8 cellular contexts compared by ENCODE assay signal in genomic region chr1:35807614-35808375, GRCh38. TPM values are rescaled to one million over a fixed set of nuclear protein-coding genes. Genes with fewer than 3 reads are reported as not detected.
DNase-seq lines count a peak whose midpoint lies in the region; ATAC-seq, FAIRE-seq and TF ChIP-seq lines count a peak whose summit lies in the region.

AGO4 (plus strand) TSS chr1:35808016; CDS start chr1:35808417, 401 bp downstream.

- H3K4me3 ChIP-seq in CD4-positive, alpha-beta memory T cell (ENCODE audit: low read length in 2 of 2), result peak within 1 kb of the TSS; percentile 26 to 77
- peak within 1 kb of the TSS; percentile 96 for H3K4me3 ChIP-seq in PC-3 (ENCODE audit: low read length)
- H3K4me3 ChIP-seq in thymus (ENCODE audit: low read length), result peak within 1 kb of the TSS; percentile 86

- no peak for TF ChIP-seq CTCF in PC-3 (conservative IDR thresholded peaks at IDR 0.05; ENCODE audit: low read depth, low read length)

- H2AFZ ChIP-seq in PC-3 (ENCODE audit: low read length), result peak within 1 kb of the TSS; percentile 95

- no peaks in the 10 kb centered on the region for H3K27me3 ChIP-seq in CD4-positive, alpha-beta memory T cell (ENCODE audit: insufficient read depth, low read length)
- H3K27me3 ChIP-seq in PC-3 (ENCODE audit: low read length) (no peaks in the 10 kb centered on the region), thymus (ENCODE audit: control insufficient read depth, insufficient read depth) (no peaks in the 10 kb centered on the region)

- no peaks in the 10 kb centered on the region for H3K9me2 ChIP-seq in PC-3 (replicated peaks; ENCODE audit: low read length)

- peaks cover 30 to 58% (median 40%) of the 10 kb centered on the region in 4 donors for H3K4me1 Mint-ChIP-seq in CD4-positive, alpha-beta memory T cell
- H3K4me1 Mint-ChIP-seq in naive thymus-derived CD8-positive, alpha-beta T cell, result peaks cover 11 to 58% (median 33%) of the 10 kb centered on the region in 4 donors

- DNase-seq in CD4-positive, alpha-beta memory T cell, result peak in 4 of 5 donors; percentile 21 to 36 (median 30)
- DNase-seq in HEK293T (ENCODE audit: extremely low spot score), result peak; percentile 69
- DNase-seq in PC-3, result peak; percentile 32
- peak; percentile 37 for DNase-seq in activated naive CD4-positive, alpha-beta T cell treated with anti-CD3 and anti-CD28 coated beads, Interleukin-2, amount 50 U/mL, for 16 hours
- peak; percentile 66 to 67 for DNase-seq in frontal cortex (ENCODE audit: low spot score in 2 of 2)
- DNase-seq in naive thymus-derived CD8-positive, alpha-beta T cell, result peak in 7 of 10 donors; percentile 18 to 32 (median 28)

- CTCF ChIA-PET in CD4-positive, alpha-beta memory T cell (lab: Charles Lee; ENCODE audit: partially characterized antibody), result no interaction called here
- CTCF ChIA-PET in HEK293T (lab: Yijun Ruan, JAX) (no interaction called here), PC-3 (lab: Charles Lee) (no interaction called here)

- no peaks in the 10 kb centered on the region for H3K9me3 ChIP-seq in CD4-positive, alpha-beta memory T cell (ENCODE audit: control insufficient read depth in 1 of 2, low read length in 2 of 2)
- no peaks in the 10 kb centered on the region for H3K9me3 ChIP-seq in PC-3 (ENCODE audit: low read length)
- H3K9me3 ChIP-seq in thymus (ENCODE audit: control insufficient read depth), result no peaks in the 10 kb centered on the region

- H3K9ac ChIP-seq in PC-3 (ENCODE audit: low read length), result peak within 1 kb of the TSS; percentile 76

- intact Hi-C loops in CD4-positive, alpha-beta memory T cell (cut with micrococcal nuclease), result loop anchor here (5.0 to 10.0 kb wide), 3 partner anchors 35 to 823 kb away; partner anchors contain the start of genes AGO3 and TMEM35B
- intact Hi-C loops in PC-3 (cut with micrococcal nuclease), result no loop called here

- H3K4me3 Mint-ChIP-seq in CD4-positive, alpha-beta memory T cell, result peak within 1 kb of the TSS; percentile 90 to 96 (median 94)
- peak within 1 kb of the TSS; percentile 83 to 97 (median 92) for H3K4me3 Mint-ChIP-seq in naive thymus-derived CD8-positive, alpha-beta T cell

- no peak for FAIRE-seq in frontal cortex (lab: Jason Lieb, UNC)

- H3K27me3 Mint-ChIP-seq in CD4-positive, alpha-beta memory T cell, result no peaks in the 10 kb centered on the region
- no peaks in the 10 kb centered on the region for H3K27me3 Mint-ChIP-seq in naive thymus-derived CD8-positive, alpha-beta T cell

- H3K27ac ChIP-seq in CD4-positive, alpha-beta memory T cell (ENCODE audit: low read depth, low read length), result peak within 1 kb of the TSS; percentile 71
- H3K27ac ChIP-seq in PC-3 (ENCODE audit: low read length) (peak within 1 kb of the TSS; percentile 25), thymus (ENCODE audit: low read depth) (peak within 1 kb of the TSS; percentile 47)

- 4% methylated on average over 94 of the region's 94 CpGs for WGBS in thymus

- POLR2A ChIA-PET in CD4-positive, alpha-beta memory T cell (lab: Charles Lee; ENCODE audit: partially characterized antibody), result no interaction called here
- POLR2A ChIA-PET in HEK293T (lab: Yijun Ruan, JAX), result no interaction called here
- POLR2A ChIA-PET in PC-3 (lab: Charles Lee; ENCODE audit: unreplicated experiment), result no interaction called here
- POLR2A ChIA-PET in naive thymus-derived CD8-positive, alpha-beta T cell (lab: Charles Lee), result no interaction called here

- H4K20me1 ChIP-seq in PC-3 (ENCODE audit: low read length), result no peaks in the 10 kb centered on the region

- peaks cover 45% of the 10 kb centered on the region for H3K4me1 ChIP-seq in CD4-positive, alpha-beta memory T cell (ENCODE audit: insufficient read depth, low read length)
- H3K4me1 ChIP-seq in PC-3 (ENCODE audit: insufficient read depth, low read length) (peaks cover 23% of the 10 kb centered on the region), thymus (ENCODE audit: control insufficient read depth, insufficient read depth, low read length) (peaks cover 8% of the 10 kb centered on the region)

- H3F3A ChIP-seq in PC-3 (ENCODE audit: low read length, unreplicated experiment), result no peaks in the 10 kb centered on the region

- H3K27ac Mint-ChIP-seq in CD4-positive, alpha-beta memory T cell, result peak within 1 kb of the TSS; percentile 90 to 97 (median 93)
- H3K27ac Mint-ChIP-seq in naive thymus-derived CD8-positive, alpha-beta T cell, result peak within 1 kb of the TSS; percentile 86 to 95 (median 90)

- H3K4me2 ChIP-seq in PC-3 (ENCODE audit: low read length), result peak within 1 kb of the TSS; percentile 98

- peaks cover 0 to 6% of the 10 kb centered on the region in 2 donors for H3K36me3 Mint-ChIP-seq in CD4-positive, alpha-beta memory T cell
- no peaks in the 10 kb centered on the region for H3K36me3 Mint-ChIP-seq in naive thymus-derived CD8-positive, alpha-beta T cell

- H3K79me2 ChIP-seq in PC-3 (ENCODE audit: low read length), result peaks cover 20% of the 10 kb centered on the region

- no peaks in the 10 kb centered on the region for H3K9me3 Mint-ChIP-seq in CD4-positive, alpha-beta memory T cell
- H3K9me3 Mint-ChIP-seq in naive thymus-derived CD8-positive, alpha-beta T cell, result no peaks in the 10 kb centered on the region

- BruUV-seq in PC-3 (replicated peaks; lab: Mats Ljungman, UMichigan), result no TSS peak

- ATAC-seq in PC-3 (peak; percentile 49), GM18909 (IDR thresholded peaks at IDR 0.05; ENCODE audit: poor library complexity, unreplicated experiment) (no peak)
- ATAC-seq in naive thymus-derived CD8-positive, alpha-beta T cell, result peak; percentile 51 to 75

- H3K36me3 ChIP-seq in CD4-positive, alpha-beta memory T cell (ENCODE audit: insufficient read depth, low read length), result no peaks in the 10 kb centered on the region
- H3K36me3 ChIP-seq in PC-3 (ENCODE audit: low read depth, low read length), result no peaks in the 10 kb centered on the region
- no peaks in the 10 kb centered on the region for H3K36me3 ChIP-seq in thymus (ENCODE audit: control insufficient read depth, insufficient read depth)

TF ChIP-seq in HEK293T, 16 proteins besides CTCF, POLR2A, EP300 and RAD21:
- TF ChIP-seq SUZ12 (IDR thresholded peaks at IDR 0.05) (no peak), ELF4 (IDR thresholded peaks at IDR 0.05) (no peak), FOXA1 (IDR thresholded peaks at IDR 0.05) (no peak), BHLHE40 (IDR thresholded peaks at IDR 0.05; ENCODE audit: borderline replicate concordance) (no peak), L3MBTL2 (conservative IDR thresholded peaks at IDR 0.05) (no peak), TARDBP (IDR thresholded peaks at IDR 0.05) (no peak), SP1 (IDR thresholded peaks at IDR 0.05) (no peak), FOXM1 (IDR thresholded peaks at IDR 0.05; ENCODE audit: borderline replicate concordance) (no peak), ARNT (IDR thresholded peaks at IDR 0.05) (no peak), NFRKB (IDR thresholded peaks at IDR 0.05) (no peak), FOXK2 (IDR thresholded peaks at IDR 0.05) (no peak), PKNOX1 (IDR thresholded peaks at IDR 0.05) (no peak), ZNF384 (IDR thresholded peaks at IDR 0.05) (no peak), CTBP1 (IDR thresholded peaks at IDR 0.05; ENCODE audit: borderline replicate concordance) (no peak), LEF1 (IDR thresholded peaks at IDR 0.05; ENCODE audit: borderline replicate concordance) (no peak), HDGF (IDR thresholded peaks at IDR 0.05; ENCODE audit: borderline replicate concordance) (no peak)

RNA-seq across cellular contexts. Expression of gene AGO4, which starts in this region (rescaled TPM):
- total RNA-seq in CD4-positive, alpha-beta memory T cell, result 10 to 100 TPM; 30.1 to 32.9 TPM
- 10 to 100 TPM in 1 of 2 donors, 1 to 10 TPM in 1; 3.6 to 13.6 TPM for polyA plus RNA-seq in CD4-positive, alpha-beta memory T cell
- total RNA-seq in PC-3 (2014; rRNA removed), result 5.9 and 7.7 TPM in 2 replicates
- 94.6 TPM for total RNA-seq in frontal cortex
- total RNA-seq in naive thymus-derived CD8-positive, alpha-beta T cell, result 10 to 100 TPM; 12.1 to 12.8 TPM
- polyA plus RNA-seq in naive thymus-derived CD8-positive, alpha-beta T cell, result 1 to 10 TPM; 2.2 to 5.9 (median 2.7) TPM
- polyA plus RNA-seq in thymus, result 10.2 TPM
